ENCODE assay signal across 1 cellular context in genomic region chr22:36136988-36137387, GRCh38.
TF ChIP-seq lines count a peak whose summit lies in the region.

No MANE protein-coding gene starts in this region.

TF ChIP-seq in IMR-90, 13 proteins besides CTCF, POLR2A, EP300 and RAD21 (continued from another document):
- TF ChIP-seq USF2 (IDR thresholded peaks at IDR 0.05; ENCODE audit: low read depth, low read length) (no peak), BHLHE40 (IDR thresholded peaks at IDR 0.05; ENCODE audit: low read depth, low read length) (no peak), RCOR1 (IDR thresholded peaks at IDR 0.05; ENCODE audit: insufficient replicate concordance, low read length) (no peak), SMC3 (IDR thresholded peaks at IDR 0.05; ENCODE audit: low read depth, low read length) (no peak), CEBPB (IDR thresholded peaks at IDR 0.05; ENCODE audit: low read depth, low read length) (no peak)
